17 cellular contexts compared by ENCODE assay signal in the genomic region with DNA sequence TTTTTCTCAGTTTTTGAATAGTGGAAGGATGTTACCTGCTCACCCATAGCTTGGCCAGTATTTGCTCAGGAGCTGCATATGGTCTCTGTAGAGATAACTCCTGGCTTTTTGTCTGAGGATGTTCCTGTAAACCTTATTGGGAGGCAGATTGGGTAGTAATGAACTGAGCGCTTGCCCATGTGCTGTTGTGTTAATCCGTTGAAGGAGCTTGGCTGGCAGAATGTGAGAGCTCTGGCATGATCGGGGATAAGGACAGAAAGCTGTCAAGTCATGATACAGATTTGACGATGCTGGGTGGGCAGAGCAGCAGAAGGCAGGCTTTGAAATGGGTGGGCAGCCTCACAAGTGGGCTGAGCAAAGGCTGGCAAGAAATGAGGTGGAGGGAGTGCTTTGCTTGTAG. TPM values are rescaled to one million over a fixed set of nuclear protein-coding genes. Genes with fewer than 3 reads are reported as not detected.
DNase-seq lines count a peak whose midpoint lies in the region; ATAC-seq, FAIRE-seq and TF ChIP-seq lines count a peak whose summit lies in the region.
"Had no signal": no experiment of that assay in that cellular context is flagged by ENCODE, and none has a peak within 500 bp of the region (broad histone marks: within the 10 kb centered on the region; RNA-seq: fewer than 3 reads in every experiment).

No MANE protein-coding gene starts in this region.

- no peak overlapping the region for H3K23ac ChIP-seq in trophoblast cell (ENCODE audit: low read length)

- H4K91ac ChIP-seq in trophoblast cell (ENCODE audit: low read depth, low read length), result peak overlapping the region; percentile 29

- TF ChIP-seq CTCF in dorsolateral prefrontal cortex (IDR thresholded peaks at IDR 0.05 in 54 of 56, conservative IDR thresholded peaks at IDR 0.05 in 2 of 56; ENCODE audit: low read depth in 1 of 56, partially characterized antibody in 56 of 56) (no peak), Calu3 (IDR thresholded peaks at IDR 0.05; ENCODE audit: unreplicated experiment) (no peak)

- peak overlapping the region; percentile 84 for H2BK12ac ChIP-seq in trophoblast cell (ENCODE audit: low read length)

- no peak overlapping the region for H3K4me3 Mint-ChIP-seq in Calu3 (ENCODE audit: low read depth, unreplicated experiment)
- H3K4me3 Mint-ChIP-seq: HFFc6 had no signal

- no peaks in the 10 kb centered on the region for H3K36me3 Mint-ChIP-seq in Calu3 (ENCODE audit: insufficient read depth, unreplicated experiment)

- H3K9ac ChIP-seq in HUES64 (ENCODE audit: low read depth, low read length) (peak overlapping the region; percentile 30; the same call in 1 of the 2 replicates), trophoblast cell (ENCODE audit: low read length) (no peak overlapping the region)
- H3K9ac ChIP-seq: BLaER1 treated with 17β-estradiol and CSF1 and Interleukin-3, amounts not matched to agents 10 nM and 100 nM; KMS-11 had no signal

- no TSS peak for BruUV-seq in Calu3 (replicated peaks; lab: Mats Ljungman, UMichigan)

- 68% methylated on average over 4 of the region's 4 CpGs for WGBS in HUES64
- no CpG with 5 or more reads among the region's 4 CpGs for WGBS in trophoblast cell (ENCODE audit: extremely low coverage, insufficient coverage, insufficient read length)

- H3K4me3 ChIP-seq in HUES64 (ENCODE audit: low read length), result no peak overlapping the region
- no peak overlapping the region for H3K4me3 ChIP-seq in dorsolateral prefrontal cortex
- no peak overlapping the region for H3K4me3 ChIP-seq in trophoblast cell (ENCODE audit: low read depth, low read length)
- H3K4me3 ChIP-seq: BLaER1 treated with 17β-estradiol and CSF1 and Interleukin-3, amounts not matched to agents 10 nM and 100 nM had no signal

- H3K14ac ChIP-seq in trophoblast cell (ENCODE audit: low read length), result no peak overlapping the region

- H3K9me3 Mint-ChIP-seq in Calu3 (ENCODE audit: low read depth, unreplicated experiment), result no peaks in the 10 kb centered on the region

- H2BK120ac ChIP-seq in trophoblast cell (ENCODE audit: insufficient read depth, low read length, poor library complexity), result peak overlapping the region; percentile 30

- H3K36me3 ChIP-seq in HUES64 (ENCODE audit: insufficient read depth, low read length) (no peaks in the 10 kb centered on the region), trophoblast cell (ENCODE audit: control insufficient read depth in 1 of 2, insufficient read depth in 2 of 2, low read length in 2 of 2) (no peaks in the 10 kb centered on the region)
- H3K36me3 ChIP-seq: BLaER1 treated with 17β-estradiol and CSF1 and Interleukin-3, amounts not matched to agents 10 nM and 100 nM had no signal

- no peak overlapping the region for H3K27ac ChIP-seq in HUES64 (ENCODE audit: low read depth, low read length)
- H3K27ac ChIP-seq in dorsolateral prefrontal cortex, result peak overlapping the region in 56 of 59 donors; percentile 15 to 95 (median 76)
- no peak overlapping the region for H3K27ac ChIP-seq in trophoblast cell (ENCODE audit: low read depth, low read length)
- H3K27ac ChIP-seq: BLaER1 treated with 17β-estradiol and CSF1 and Interleukin-3, amounts not matched to agents 10 nM and 100 nM; KMS-11 had no signal

- no peaks in the 10 kb centered on the region for H3K79me2 ChIP-seq in trophoblast cell (ENCODE audit: control insufficient read depth, insufficient read depth, low read length, poor library complexity)

- DNase-seq in Ammon's horn (ENCODE audit: low spot score), result peak; percentile 60
- DNase-seq in dorsolateral prefrontal cortex, result peak in 3 of 10 donors; percentile 7 to 59 (median 17)
- DNase-seq in trophoblast cell, result no peak
- no peak for DNase-seq in GOT3 (lab: John Stamatoyannopoulos, UW)
- no peak for DNase-seq in urothelium cell line (ENCODE audit: low spot score)
- no peak for DNase-seq in Calu3
- DNase-seq: HFFc6, NCI-H1092, NCI-H146, NCI-H2081 had no signal

- peak overlapping the region; percentile 80 for H2BK5ac ChIP-seq in trophoblast cell (ENCODE audit: low read depth, low read length, poor library complexity)

- peaks cover 14% of the 10 kb centered on the region for H3K27me3 Mint-ChIP-seq in Calu3 (ENCODE audit: unreplicated experiment)

- peaks cover 2% of the 10 kb centered on the region for H3K79me1 ChIP-seq in trophoblast cell (ENCODE audit: low read length)

- ATAC-seq in GM18502 (IDR thresholded peaks at IDR 0.05; ENCODE audit: poor library complexity, unreplicated experiment), result no peak
- ATAC-seq: Panc1 had no signal

- H3K27ac Mint-ChIP-seq in Calu3 (ENCODE audit: unreplicated experiment), result no peak overlapping the region
- H3K27ac Mint-ChIP-seq: HFFc6 had no signal

- H3K9me3 ChIP-seq in HUES64 (ENCODE audit: insufficient read depth, low read depth, low read length) (peaks cover 3% of the 10 kb centered on the region; the same call in 1 of the 2 replicates), trophoblast cell (ENCODE audit: insufficient read depth, low read depth, low read length) (peaks cover 1% of the 10 kb centered on the region)

- CTCF ChIA-PET in Calu3 (lab: Charles Lee), result no interaction called here

- FAIRE-seq in urothelium cell line (lab: Jason Lieb, UNC), result no peak
- FAIRE-seq: A204.1 had no signal

- H4K12ac ChIP-seq in trophoblast cell (ENCODE audit: low read depth, low read length), result no peak overlapping the region

- H2AFZ ChIP-seq in trophoblast cell (ENCODE audit: insufficient read depth, low read length, poor library complexity), result no peak overlapping the region

- H4K8ac ChIP-seq in trophoblast cell (ENCODE audit: low read depth, low read length), result no peak overlapping the region

- peaks cover 32% of the 10 kb centered on the region for H3K4me1 ChIP-seq in HUES64 (ENCODE audit: insufficient read depth, low read length)
- H3K4me1 ChIP-seq in trophoblast cell (ENCODE audit: control insufficient read depth in 1 of 2, insufficient read depth in 2 of 2, low read length in 2 of 2), result peaks cover 0 to 8% of the 10 kb centered on the region in 2 experiments
- H3K4me1 ChIP-seq: BLaER1 treated with 17β-estradiol and CSF1 and Interleukin-3, amounts not matched to agents 10 nM and 100 nM had no signal

- no peaks in the 10 kb centered on the region for H3K4me1 Mint-ChIP-seq in Calu3 (ENCODE audit: low read depth, unreplicated experiment)

- H3K4ac ChIP-seq in trophoblast cell (ENCODE audit: low read depth, low read length), result no peak overlapping the region

- H3K4me2 ChIP-seq in trophoblast cell (ENCODE audit: low read length), result no peak overlapping the region
- H3K4me2 ChIP-seq: BLaER1 treated with 17β-estradiol and CSF1 and Interleukin-3, amounts not matched to agents 10 nM and 100 nM; KMS-11 had no signal

- intact Hi-C loops in dorsolateral prefrontal cortex (cut with DNase I) (no loop called here), Calu3 (cut with micrococcal nuclease; ENCODE audit: unreplicated experiment) (no loop called here)

- peak overlapping the region; percentile 56 for H3K18ac ChIP-seq in trophoblast cell (ENCODE audit: low read length)

- no peak overlapping the region for H2AK5ac ChIP-seq in trophoblast cell (ENCODE audit: low read length)

- H3K27me3 ChIP-seq in HUES64 (ENCODE audit: insufficient read depth, low read length) (no peaks in the 10 kb centered on the region), dorsolateral prefrontal cortex (no peaks in the 10 kb centered on the region), trophoblast cell (ENCODE audit: insufficient read depth, low read length) (no peaks in the 10 kb centered on the region)
- H3K27me3 ChIP-seq: BLaER1 treated with 17β-estradiol and CSF1 and Interleukin-3, amounts not matched to agents 10 nM and 100 nM had no signal

RNA-seq across cellular contexts. Expression of a gene that starts 27.4 kb away (rescaled TPM):
- polyA plus RNA-seq in HUES64 (2013, experiment 1 of 2), result 8.9 TPM
- polyA plus RNA-seq in HUES64 (2013, experiment 2 of 2), result 10.1 TPM
- 100 to 1,000 TPM in 36 of 120 experiments, 10 to 100 TPM in 84; 52.3 to 210 (median 91.0) TPM for total RNA-seq in dorsolateral prefrontal cortex
- 3.0 and 3.2 TPM in 2 replicates for polyA plus RNA-seq in trophoblast cell (2013)
- total RNA-seq in Calu3 (2022), result 0.24 and 0.61 TPM in 2 replicates
- total RNA-seq: HFFc6, SK-MEL-5 had no signal

Comparison
In these comparisons a context has a peak if more than half of its experiments do, and no peak if none do; other contexts are left out.
1. H3K27ac ChIP-seq: peak in dorsolateral prefrontal cortex (56 of 59); none in HUES64 (single experiment) and trophoblast cell (single experiment).
2. RNA of a gene that starts 27.4 kb away (total RNA-seq): 52.3 to 210 TPM in dorsolateral prefrontal cortex; 0.24 to 0.61 TPM in Calu3; every median in the first group is over 10 times any median in the second.